ENCODE assay signal across 9 cellular contexts in the genomic region with DNA sequence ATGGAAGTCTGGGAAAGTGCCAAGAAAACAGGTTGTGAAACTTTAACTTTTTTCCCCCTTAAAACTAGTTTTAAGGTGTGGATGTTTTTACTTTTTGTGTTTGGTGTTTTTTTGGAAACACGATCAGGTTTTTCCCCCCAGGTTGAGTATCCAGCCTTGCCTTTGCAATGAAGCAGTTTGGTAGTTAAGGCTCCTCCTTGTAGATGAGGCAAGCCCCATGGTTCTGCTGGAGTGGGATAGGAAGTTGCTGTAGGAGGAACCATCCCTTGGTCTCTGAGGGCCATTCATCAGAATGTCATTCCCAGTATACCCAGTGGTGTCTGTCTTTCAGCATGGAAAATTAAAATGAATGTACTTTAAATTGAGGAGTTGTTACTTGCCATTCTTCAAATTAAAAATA. TPM values are rescaled to one million over a fixed set of nuclear protein-coding genes. Genes with fewer than 3 reads are reported as not detected.
DNase-seq lines count a peak whose midpoint lies in the region; ATAC-seq and TF ChIP-seq lines count a peak whose summit lies in the region.
"Had no signal": no experiment of that assay in that cellular context is flagged by ENCODE, and none has a peak within 500 bp of the region (broad histone marks: within the 10 kb centered on the region; RNA-seq: fewer than 3 reads in every experiment).

No MANE protein-coding gene starts in this region.

- H3K4me3 Mint-ChIP-seq in central memory CD8-positive, alpha-beta T cell = peak overlapping the region; percentile 88
- peak overlapping the region; percentile 17 to 97 (median 91) for H3K4me3 Mint-ChIP-seq in naive thymus-derived CD8-positive, alpha-beta T cell

- H3K36me3 Mint-ChIP-seq in central memory CD8-positive, alpha-beta T cell (ENCODE audit: insufficient read depth) = peaks cover 23% of the 10 kb centered on the region
- no peaks in the 10 kb centered on the region for H3K36me3 Mint-ChIP-seq in naive thymus-derived CD8-positive, alpha-beta T cell

- H3K4me3 ChIP-seq in Loucy (ENCODE audit: low read length, poor library complexity, severe bottlenecking) = peak overlapping the region; percentile 91

- H3K79me2 ChIP-seq in Loucy (ENCODE audit: insufficient read depth, low read length) = peaks cover 79% of the 10 kb centered on the region

- peaks cover 17% of the 10 kb centered on the region for H3K4me1 ChIP-seq in Loucy (ENCODE audit: insufficient read depth, low read length, poor library complexity, severe bottlenecking)

- H3K9ac ChIP-seq in Loucy (ENCODE audit: low read depth, low read length, poor library complexity, severe bottlenecking) = peak overlapping the region; percentile 85

- H3K27me3 ChIP-seq in Loucy (ENCODE audit: insufficient read depth, low read length, poor library complexity, severe bottlenecking) = no peaks in the 10 kb centered on the region

- no peaks in the 10 kb centered on the region for H3K9me3 ChIP-seq in Loucy (ENCODE audit: insufficient read depth, low read depth, low read length)

- H3K27me3 Mint-ChIP-seq in central memory CD8-positive, alpha-beta T cell = no peaks in the 10 kb centered on the region
- no peaks in the 10 kb centered on the region for H3K27me3 Mint-ChIP-seq in naive thymus-derived CD8-positive, alpha-beta T cell

- peaks cover 73% of the 10 kb centered on the region for H3K4me1 Mint-ChIP-seq in central memory CD8-positive, alpha-beta T cell
- peaks cover 40 to 82% (median 76%) of the 10 kb centered on the region in 4 donors for H3K4me1 Mint-ChIP-seq in naive thymus-derived CD8-positive, alpha-beta T cell

- no peak overlapping the region for H2AFZ ChIP-seq in Loucy (ENCODE audit: low read length)

- no peaks in the 10 kb centered on the region for H3F3A ChIP-seq in Loucy (ENCODE audit: low read depth)

- no peaks in the 10 kb centered on the region for H3K9me2 ChIP-seq in Loucy (replicated peaks; ENCODE audit: low read depth, low read length)

- no peaks in the 10 kb centered on the region for H3K36me3 ChIP-seq in Loucy (ENCODE audit: insufficient read depth, low read length)

- peak overlapping the region; percentile 82 for H3K4me2 ChIP-seq in Loucy (ENCODE audit: low read depth, low read length, poor library complexity, severe bottlenecking)

- peaks cover 32% of the 10 kb centered on the region for H4K20me1 ChIP-seq in Loucy (ENCODE audit: insufficient read depth, low read length, poor library complexity, severe bottlenecking)

- TF ChIP-seq CTCF in Loucy (conservative IDR thresholded peaks at IDR 0.05; ENCODE audit: low read length) = no peak

- in situ Hi-C loops in Caki2 (cut with HindIII; ENCODE audit: low pct_unique_long_range_greater_than_20kb, low sequenced_read_pairs) = no loop called here

- POLR2A ChIA-PET in naive thymus-derived CD8-positive, alpha-beta T cell (lab: Charles Lee) = interaction anchor here (1.5 kb wide), 1 partner anchor 20 kb away, joined by 6 read pairs; no protein-coding TSS in a partner anchor

- no peak for ATAC-seq in central memory CD8-positive, alpha-beta T cell (replicated peaks; ENCODE audit: extremely low read depth, poor library complexity, severe bottlenecking)
- no peak for ATAC-seq in naive thymus-derived CD8-positive, alpha-beta T cell
- ATAC-seq in GM21447 (IDR thresholded peaks at IDR 0.05; ENCODE audit: unreplicated experiment) = no peak
- ATAC-seq in HG03039 (IDR thresholded peaks at IDR 0.05; ENCODE audit: unreplicated experiment) = no peak
- ATAC-seq: left cardiac atrium had no signal

- DNase-seq in Caki2 (ENCODE audit: low read depth) = peak; percentile 16
- DNase-seq in central memory CD8-positive, alpha-beta T cell (ENCODE audit: low spot score in 2 of 2) = no peak
- no peak for DNase-seq in naive thymus-derived CD8-positive, alpha-beta T cell
- DNase-seq in epidermal melanocyte (ENCODE audit: insufficient read length, low spot score) = no peak
- no peak for DNase-seq in NCI-H345 (lab: John Stamatoyannopoulos, UW)

- peak overlapping the region; percentile 29 for H3K27ac Mint-ChIP-seq in central memory CD8-positive, alpha-beta T cell (ENCODE audit: low read depth)
- H3K27ac Mint-ChIP-seq in naive thymus-derived CD8-positive, alpha-beta T cell = peak overlapping the region in 1 of 10 donors; percentile 44

- H3K9me3 Mint-ChIP-seq in central memory CD8-positive, alpha-beta T cell = no peaks in the 10 kb centered on the region
- H3K9me3 Mint-ChIP-seq in naive thymus-derived CD8-positive, alpha-beta T cell = no peaks in the 10 kb centered on the region

RNA-seq across cellular contexts. Expression of a gene that starts 2.7 kb away (rescaled TPM):
- 36.5 and 37.6 TPM in 2 replicates for total RNA-seq in Caki2 (2014; rRNA removed; shearing (Covaris generic); ENCODE audit: low replicate concordance)
- 10 to 100 TPM; 62.8 to 67.7 TPM for total RNA-seq in naive thymus-derived CD8-positive, alpha-beta T cell
- 10 to 100 TPM; 39.2 to 50.6 (median 39.6) TPM for polyA plus RNA-seq in naive thymus-derived CD8-positive, alpha-beta T cell
